In the genomic region with DNA sequence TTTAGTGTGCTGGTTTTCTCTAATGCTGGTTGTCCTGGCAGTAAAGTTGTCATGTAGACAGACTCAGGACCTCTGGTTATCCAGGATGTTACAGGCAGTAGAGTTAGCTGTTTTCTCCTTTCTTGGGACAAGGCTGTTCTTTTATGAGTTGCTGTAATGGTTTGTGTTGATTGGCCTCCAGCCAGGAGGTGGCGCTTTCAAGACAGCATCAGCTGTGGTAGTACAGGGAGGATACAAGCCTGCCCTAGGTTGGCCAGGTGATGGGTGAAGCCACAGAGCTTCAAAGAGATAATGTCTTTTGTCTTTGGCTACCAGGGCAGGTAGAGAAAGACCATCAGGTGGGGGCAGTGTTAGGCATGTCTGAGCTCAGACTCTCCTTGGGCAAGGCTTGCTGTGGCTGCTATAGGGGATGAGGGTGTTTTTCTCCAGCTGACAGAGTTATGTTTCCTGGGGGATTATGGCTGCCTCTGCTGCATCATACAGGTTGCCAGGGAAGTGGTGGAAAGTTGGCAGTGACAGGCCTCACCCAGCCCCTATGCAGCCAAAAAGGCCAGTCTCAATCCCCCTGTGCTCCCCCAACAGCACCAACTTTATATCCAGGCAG, we compare ENCODE assay signal across 8 cellular contexts.
DNase-seq lines count a peak whose midpoint lies in the region; ATAC-seq and TF ChIP-seq lines count a peak whose summit lies in the region.

No MANE protein-coding gene starts in this region.

- no peaks in the 10 kb centered on the region for H3K27me3 ChIP-seq in adrenal gland

- no peaks in the 10 kb centered on the region for H3K36me3 ChIP-seq in adrenal gland (replicated peaks in 1 of 2)

- H3K4me3 ChIP-seq in adrenal gland = no peak overlapping the region

- H3K4me3 Mint-ChIP-seq in naive B cell = no peak overlapping the region

- no peak overlapping the region for H3K27ac Mint-ChIP-seq in naive B cell

- 29 to 77% (median 55%) methylated on average over 1 of the region's 1 CpG for WGBS in adrenal gland, 4 donors

- no peak for TF ChIP-seq POLR2A in adrenal gland (IDR thresholded peaks at IDR 0.05)

- no peaks in the 10 kb centered on the region for H3K4me1 ChIP-seq in adrenal gland (replicated peaks in 1 of 2)

- H3K27ac ChIP-seq in adrenal gland = no peak overlapping the region

- TF ChIP-seq CTCF in adrenal gland (IDR thresholded peaks at IDR 0.05) = peak in 2 of 6 experiments; percentile 9 to 13

- H3K36me3 Mint-ChIP-seq in naive B cell = no peaks in the 10 kb centered on the region

- no peaks in the 10 kb centered on the region for H3K9me3 Mint-ChIP-seq in naive B cell

- H3K4me1 Mint-ChIP-seq in naive B cell = peaks cover 6 to 8% (median 6%) of the 10 kb centered on the region in 3 donors

- no peaks in the 10 kb centered on the region for H3K9me3 ChIP-seq in adrenal gland (replicated peaks in 1 of 3)

- H3K27me3 Mint-ChIP-seq in naive B cell = no peaks in the 10 kb centered on the region

- intact Hi-C loops in adrenal gland (cut with DNase I) = no loop called here

- DNase-seq in NCI-H2029 (lab: John Stamatoyannopoulos, UW) (peak; percentile 5), NCI-H2029 treated with DMSO at 0.1 percent for 48 hours (lab: John Stamatoyannopoulos, UW) (no peak), RPMI7951 (ENCODE audit: low read depth) (peak; percentile 56), adrenal gland (peak in 6 of 7 donors; percentile 23 to 67 (median 44)), naive B cell (peak; percentile 58), putamen (ENCODE audit: low spot score) (no peak), islet precursor cell (no peak), inferior parietal cortex (ENCODE audit: extremely low spot score) (no peak)

- ATAC-seq in naive B cell (ENCODE audit: low read depth in 2 of 2) = peak; percentile 88 to 97

Comparison
In these comparisons a context has a peak if more than half of its experiments do, and no peak if none do; other contexts are left out.
1. DNase-seq: peak in NCI-H2029 (single experiment), RPMI7951 (single experiment), adrenal gland (6 of 7) and naive B cell (single experiment); none in NCI-H2029 treated with DMSO at 0.1 percent for 48 hours (single experiment), putamen (single experiment), islet precursor cell (single experiment) and inferior parietal cortex (single experiment).